ENCODE assay signal across 8 cellular contexts in genomic region chr11:104968365-104968855, GRCh38. TPM values are rescaled to one million over a fixed set of nuclear protein-coding genes. Genes with fewer than 3 reads are reported as not detected.
DNase-seq lines count a peak whose midpoint lies in the region; ATAC-seq lines count a peak whose summit lies in the region.

Gene CASP4, minus strand, starts transcription at chr11:104968574. Its CDS starts 49 bp downstream, at chr11:104968525.

- CTCF ChIA-PET in activated CD8-positive, alpha-beta T cell treated with anti-CD3 and anti-CD28 coated beads, Interleukin-2, amount 10 ng/mL, durations not matched to agents 7 days and 5 days (lab: Charles Lee): interaction anchor here (1.1 to 1.5 kb wide), 5 partner anchors 11 to 70 kb away, joined by 3 to 5 read pairs (median 3); partner anchors contain the start of gene CASP12

- DNase-seq in stimulated activated CD4-positive, alpha-beta T cell treated with anti-CD3 and anti-CD28 coated beads, Interleukin-4, amount 100 ng/mL, for 24 hours: peak; percentile 6
- DNase-seq in stimulated activated CD4-positive, alpha-beta T cell treated with anti-CD3 and anti-CD28 coated beads, Interleukin-15, amount 100 ng/mL, for 24 hours: no peak
- DNase-seq in NCI-H1048 (lab: John Stamatoyannopoulos, UW) (peak; percentile 58), glomerular visceral epithelial cell (ENCODE audit: extremely low spot score) (peak; percentile 52), renal cortical epithelial cell (ENCODE audit: low read depth) (peak; percentile 84), HuH-7.5 (ENCODE audit: low spot score) (no peak)
- no peak for DNase-seq in activated CD8-positive, alpha-beta T cell treated with anti-CD3 and anti-CD28 coated beads, Interleukin-2, amount 10 ng/mL, durations not matched to agents 7 days and 5 days

- H3K27me3 Mint-ChIP-seq in activated CD8-positive, alpha-beta T cell treated with anti-CD3 and anti-CD28 coated beads, Interleukin-2, amount 10 ng/mL, durations not matched to agents 7 days and 5 days (ENCODE audit: low read depth): no peaks in the 10 kb centered on the region

- POLR2A ChIA-PET in activated CD8-positive, alpha-beta T cell treated with anti-CD3 and anti-CD28 coated beads, Interleukin-2, amount 10 ng/mL, durations not matched to agents 7 days and 5 days (lab: Charles Lee): interaction anchor here (0.8 kb wide), 1 partner anchor 10 kb away, joined by 4 read pairs; no protein-coding TSS in a partner anchor

- peak within 1 kb of the TSS; percentile 92 for H3K4me3 Mint-ChIP-seq in activated CD8-positive, alpha-beta T cell treated with anti-CD3 and anti-CD28 coated beads, Interleukin-2, amount 10 ng/mL, durations not matched to agents 7 days and 5 days

- H3K27ac Mint-ChIP-seq in activated CD8-positive, alpha-beta T cell treated with anti-CD3 and anti-CD28 coated beads, Interleukin-2, amount 10 ng/mL, durations not matched to agents 7 days and 5 days: peak within 1 kb of the TSS; percentile 94

- H3K9me3 Mint-ChIP-seq in activated CD8-positive, alpha-beta T cell treated with anti-CD3 and anti-CD28 coated beads, Interleukin-2, amount 10 ng/mL, durations not matched to agents 7 days and 5 days (ENCODE audit: insufficient read depth): peaks cover 28% of the 10 kb centered on the region

- peaks cover 27% of the 10 kb centered on the region for H3K4me1 Mint-ChIP-seq in activated CD8-positive, alpha-beta T cell treated with anti-CD3 and anti-CD28 coated beads, Interleukin-2, amount 10 ng/mL, durations not matched to agents 7 days and 5 days (ENCODE audit: low read depth)

- ATAC-seq in HG02759 (IDR thresholded peaks at IDR 0.05; ENCODE audit: unreplicated experiment): peak; percentile 91
- ATAC-seq in activated CD8-positive, alpha-beta T cell treated with anti-CD3 and anti-CD28 coated beads, Interleukin-2, amount 10 ng/mL, durations not matched to agents 7 days and 5 days: peak; percentile 83

- peaks cover 45% of the 10 kb centered on the region for H3K36me3 Mint-ChIP-seq in activated CD8-positive, alpha-beta T cell treated with anti-CD3 and anti-CD28 coated beads, Interleukin-2, amount 10 ng/mL, durations not matched to agents 7 days and 5 days (ENCODE audit: low read depth)

RNA-seq across cellular contexts. Expression of gene CASP4, which starts in this region (rescaled TPM):
- total RNA-seq in activated CD8-positive, alpha-beta T cell treated with anti-CD3 and anti-CD28 coated beads, Interleukin-2, amount 10 ng/mL, durations not matched to agents 7 days and 5 days: 100 to 1,000 TPM; 102 to 111 TPM
- 150 and 201 TPM in 2 replicates for total RNA-seq in renal cortical epithelial cell

Comparison
In these comparisons a context has a peak if more than half of its experiments do, and no peak if none do; other contexts are left out.
1. DNase-seq: peak in stimulated activated CD4-positive, alpha-beta T cell treated with anti-CD3 and anti-CD28 coated beads, Interleukin-4, amount 100 ng/mL, for 24 hours (single experiment), NCI-H1048 (single experiment), glomerular visceral epithelial cell (single experiment) and renal cortical epithelial cell (single experiment); none in stimulated activated CD4-positive, alpha-beta T cell treated with anti-CD3 and anti-CD28 coated beads, Interleukin-15, amount 100 ng/mL, for 24 hours (single experiment), activated CD8-positive, alpha-beta T cell treated with anti-CD3 and anti-CD28 coated beads, Interleukin-2, amount 10 ng/mL, durations not matched to agents 7 days and 5 days (single experiment) and HuH-7.5 (single experiment).